Comparison of ENCODE assay signal across 8 cellular contexts in the genomic region with DNA sequence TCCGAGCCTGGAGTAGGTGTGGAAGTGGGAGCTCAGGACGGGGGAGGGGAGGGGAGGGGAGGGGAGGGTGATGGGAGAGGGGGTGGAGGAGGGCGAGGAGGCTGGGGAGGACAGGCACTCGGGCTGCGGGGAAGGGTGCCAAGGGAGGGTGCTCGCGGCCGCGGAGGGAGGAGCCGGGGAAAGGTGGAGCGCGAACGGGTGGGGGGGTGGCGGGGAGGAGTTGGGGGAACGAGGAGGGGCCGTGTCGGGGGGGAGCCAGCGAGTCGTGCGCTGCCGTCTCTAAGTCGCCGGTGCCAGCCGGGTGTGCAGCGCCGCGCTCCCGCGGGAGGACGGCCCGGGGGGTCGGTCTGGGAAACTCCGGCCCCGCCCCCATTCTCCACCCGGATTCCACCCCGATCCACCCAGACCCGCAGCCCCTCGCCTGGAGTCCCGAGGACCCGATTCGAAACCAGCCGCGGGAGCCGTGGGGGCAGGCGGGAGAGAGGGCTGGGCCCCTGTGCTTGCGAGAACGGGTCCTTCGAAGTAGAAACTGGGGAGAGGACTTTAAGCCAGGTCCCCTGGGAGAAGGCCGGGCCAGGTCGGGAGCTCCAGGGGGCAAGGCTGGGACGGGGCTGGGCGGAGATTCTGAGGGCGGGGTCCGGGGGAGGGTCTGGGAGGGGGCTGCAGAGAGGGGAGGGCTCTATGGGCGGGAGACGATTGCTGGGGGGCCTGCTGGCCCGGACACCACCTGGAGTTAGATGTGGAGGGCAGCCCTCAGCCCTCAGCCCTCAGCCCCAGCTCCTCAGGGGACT. TPM values are rescaled to one million over a fixed set of nuclear protein-coding genes. Genes with fewer than 3 reads are reported as not detected.
DNase-seq lines count a peak whose midpoint lies in the region; ATAC-seq and TF ChIP-seq lines count a peak whose summit lies in the region.

Gene ZNF467 (minus strand): TSS at position 143 of the 791 bp plus-strand sequence. CDS start 2,556 bp downstream, outside the sequence.

- no peak for TF ChIP-seq CTCF in cardiac fibroblast (IDR thresholded peaks at IDR 0.05; ENCODE audit: low read depth, low read length)

- peak within 1 kb of the TSS; percentile 20 for H3K4me3 Mint-ChIP-seq in activated CD8-positive, alpha-beta memory T cell treated with anti-CD3 and anti-CD28 coated beads, Interleukin-2, amount 10 ng/mL, durations not matched to agents 7 days and 5 days

- intact Hi-C loops in left colon (cut with DNase I, micrococcal nuclease), result no loop called here

- no peaks in the 10 kb centered on the region for H3K4me1 Mint-ChIP-seq in activated CD8-positive, alpha-beta memory T cell treated with anti-CD3 and anti-CD28 coated beads, Interleukin-2, amount 10 ng/mL, durations not matched to agents 7 days and 5 days

- no peaks in the 10 kb centered on the region for H3K36me3 Mint-ChIP-seq in activated CD8-positive, alpha-beta memory T cell treated with anti-CD3 and anti-CD28 coated beads, Interleukin-2, amount 10 ng/mL, durations not matched to agents 7 days and 5 days

- DNase-seq in activated CD8-positive, alpha-beta memory T cell treated with anti-CD3 and anti-CD28 coated beads, Interleukin-2, amount 10 ng/mL, durations not matched to agents 7 days and 5 days, result no peak
- DNase-seq in activated CD8-positive, alpha-beta memory T cell treated with anti-CD3 and anti-CD28 coated beads for 24 hours, result no peak
- DNase-seq in T-helper 1 cell (peak in 3 of 5 donors; percentile 51 to 56 (median 52)), cardiac fibroblast (ENCODE audit: low read depth in 2 of 2) (peak in 1 of 2 donors; percentile 87), left colon (peak; percentile 67 to 69)
- peak; percentile 35 for DNase-seq in stimulated activated CD4-positive, alpha-beta T cell treated with anti-CD3 and anti-CD28 coated beads, Interleukin-2, amount 100 ng/mL, for 4 hours (ENCODE audit: low read depth)

- H3K27me3 Mint-ChIP-seq in activated CD8-positive, alpha-beta memory T cell treated with anti-CD3 and anti-CD28 coated beads, Interleukin-2, amount 10 ng/mL, durations not matched to agents 7 days and 5 days, result peaks cover 31% of the 10 kb centered on the region

- CTCF ChIA-PET in activated CD8-positive, alpha-beta memory T cell treated with anti-CD3 and anti-CD28 coated beads, Interleukin-2, amount 10 ng/mL, durations not matched to agents 7 days and 5 days (lab: Charles Lee), result interaction anchor here (0.9 kb wide), 2 partner anchors 16 to 33 kb away, joined by 3 to 4 read pairs; no protein-coding TSS in a partner anchor

- no peak within 1 kb of the TSS for H3K27ac Mint-ChIP-seq in activated CD8-positive, alpha-beta memory T cell treated with anti-CD3 and anti-CD28 coated beads, Interleukin-2, amount 10 ng/mL, durations not matched to agents 7 days and 5 days

- H3K9me3 Mint-ChIP-seq in activated CD8-positive, alpha-beta memory T cell treated with anti-CD3 and anti-CD28 coated beads, Interleukin-2, amount 10 ng/mL, durations not matched to agents 7 days and 5 days (ENCODE audit: low read depth), result no peaks in the 10 kb centered on the region

- ATAC-seq in activated CD8-positive, alpha-beta memory T cell treated with anti-CD3 and anti-CD28 coated beads, Interleukin-2, amount 10 ng/mL, durations not matched to agents 7 days and 5 days, result no peak
- ATAC-seq in left colon (no peak), GM18870 (IDR thresholded peaks at IDR 0.05; ENCODE audit: unreplicated experiment) (no peak), HG03442 (IDR thresholded peaks at IDR 0.05; ENCODE audit: unreplicated experiment) (no peak)

- H3K4me3 ChIP-seq in cardiac fibroblast (replicated peaks in 1 of 2; ENCODE audit: low read depth in 2 of 2, low read length in 2 of 2), result peak within 1 kb of the TSS; percentile 61 to 95

RNA-seq across cellular contexts. Expression of gene ZNF467, which starts in this region (rescaled TPM):
- not detected for total RNA-seq in activated CD8-positive, alpha-beta memory T cell treated with anti-CD3 and anti-CD28 coated beads, Interleukin-2, amount 10 ng/mL, durations not matched to agents 7 days and 5 days
- total RNA-seq in left colon, result 1 to 10 TPM; 1.5 to 6.0 TPM

Comparison
In these comparisons a context has a peak if more than half of its experiments do, and no peak if none do; other contexts are left out.
1. DNase-seq: peak in T-helper 1 cell (3 of 5), left colon (2 of 2) and stimulated activated CD4-positive, alpha-beta T cell treated with anti-CD3 and anti-CD28 coated beads, Interleukin-2, amount 100 ng/mL, for 4 hours (single experiment); none in activated CD8-positive, alpha-beta memory T cell treated with anti-CD3 and anti-CD28 coated beads, Interleukin-2, amount 10 ng/mL, durations not matched to agents 7 days and 5 days (single experiment) and activated CD8-positive, alpha-beta memory T cell treated with anti-CD3 and anti-CD28 coated beads for 24 hours (single experiment).